Comparison of ENCODE assay signal across 8 cellular contexts in genomic region chr3:88876724-88877123, GRCh38.
"Had no signal": no experiment of that assay in that cellular context is flagged by ENCODE, and none has a peak within 500 bp of the region (broad histone marks: within the 10 kb centered on the region; RNA-seq: fewer than 3 reads in every experiment).

No MANE protein-coding gene starts in this region.

- H3K36me3 ChIP-seq: HAP-1 had no signal

- H2AFZ ChIP-seq: GM23248 had no signal

- H3K4me1 ChIP-seq: HAP-1 had no signal

- H3K27ac ChIP-seq: GM23248, HL-60 had no signal

- ATAC-seq: HCT116, HepG2 had no signal

- DNase-seq: GM23248, GOT3, H7, HFFc6 had no signal

- H3K4me3 ChIP-seq: GM23248, HAP-1 had no signal

- H3K9ac ChIP-seq: GM23248 had no signal

- H3K9me3 ChIP-seq: HAP-1 had no signal
